ENCODE assay signal across 8 cellular contexts in genomic region chr13:30395192-30396158, GRCh38. TPM values are rescaled to one million over a fixed set of nuclear protein-coding genes. Genes with fewer than 3 reads are reported as not detected.
A peak's percentile ranks its signal among the peaks of the same experiment; 100 is the strongest.
DNase-seq lines count a peak whose midpoint lies in the region; ATAC-seq, FAIRE-seq and TF ChIP-seq lines count a peak whose summit lies in the region.

No MANE protein-coding gene starts in this region.

- H3K9me3 Mint-ChIP-seq in chondrocyte (ENCODE audit: low read depth) = no peaks in the 10 kb centered on the region

- H3K79me2 ChIP-seq in keratinocyte (ENCODE audit: control insufficient read depth, insufficient read depth, low read length) = no peaks in the 10 kb centered on the region

- DNase-seq in activated gamma-delta T cell treated with Interleukin-2 at 50 U/mL for 16 hours = peak; percentile 59
- DNase-seq in activated gamma-delta T cell (lab: John Stamatoyannopoulos, UW) = no peak
- DNase-seq in NCI-H2171 treated with DMSO at 0.1 percent for 48 hours (lab: John Stamatoyannopoulos, UW) = peak; percentile 72
- DNase-seq in WERI-Rb-1 = peak; percentile 69
- DNase-seq in chondrocyte (ENCODE audit: low spot score) = no peak
- DNase-seq in keratinocyte (ENCODE audit: low read depth, low spot score) = peak; percentile 83
- DNase-seq in spleen = peak; percentile 97

- FAIRE-seq in keratinocyte (lab: Jason Lieb, UNC) = peak; percentile 87

- TF ChIP-seq POLR2A in spleen (IDR thresholded peaks at IDR 0.05) = peak in 1 of 3 donors; percentile 33

- H3K4me2 ChIP-seq in keratinocyte (ENCODE audit: control insufficient read depth, extremely low read depth, insufficient read depth, low read depth, low read length) = peak overlapping the region; percentile 91

- 2 to 9% (median 4%) methylated on average over 19 of the region's 19 CpGs for WGBS in spleen, 5 donors

- H4K20me1 ChIP-seq in keratinocyte (ENCODE audit: control insufficient read depth, extremely low read depth, insufficient read depth, low read length) = no peaks in the 10 kb centered on the region

- H3K9me1 ChIP-seq in keratinocyte (ENCODE audit: control insufficient read depth, extremely low read depth, insufficient read depth, low read length) = no peaks in the 10 kb centered on the region

- H3K4me3 ChIP-seq in WERI-Rb-1 (ENCODE audit: low read depth, low read length) (peak overlapping the region; percentile 52), keratinocyte (ENCODE audit: control insufficient read depth in 2 of 3, extremely low read depth in 1 of 3, insufficient read depth in 2 of 3, low read depth in 1 of 3, low read length in 3 of 3) (peak overlapping the region; percentile 42 to 79 (median 61)), spleen (peak overlapping the region; percentile 18 to 70 (median 48))

- H3K36me3 ChIP-seq in WERI-Rb-1 (no peaks in the 10 kb centered on the region), keratinocyte (ENCODE audit: control insufficient read depth in 2 of 2, extremely low read depth in 1 of 2, insufficient read depth in 2 of 2, low read length in 2 of 2) (no peaks in the 10 kb centered on the region), spleen (no peaks in the 10 kb centered on the region)

- H3K27ac Mint-ChIP-seq in chondrocyte (ENCODE audit: unreplicated experiment) = peak overlapping the region; percentile 75

- H3K27me3 ChIP-seq in WERI-Rb-1 (ENCODE audit: insufficient read depth, low read depth, severe bottlenecking) (no peaks in the 10 kb centered on the region), keratinocyte (ENCODE audit: control insufficient read depth, extremely low read depth, insufficient read depth, low read length) (no peaks in the 10 kb centered on the region), spleen (replicated peaks in 1 of 7) (no peaks in the 10 kb centered on the region)

- no peaks in the 10 kb centered on the region for H3K9me3 ChIP-seq in WERI-Rb-1 (ENCODE audit: severe bottlenecking)
- H3K9me3 ChIP-seq in keratinocyte (ENCODE audit: control insufficient read depth, low read depth, low read length) = no peaks in the 10 kb centered on the region
- no peaks in the 10 kb centered on the region for H3K9me3 ChIP-seq in spleen

- TF ChIP-seq CTCF in WERI-Rb-1 (IDR thresholded peaks at IDR 0.05; ENCODE audit: low read depth, low read length) (no peak), chondrocyte (IDR thresholded peaks at IDR 0.05) (no peak), keratinocyte (optimal IDR thresholded peaks at IDR 0.05 in 1 of 3, IDR thresholded peaks at IDR 0.05 in 1 of 3, conservative IDR thresholded peaks at IDR 0.05 in 1 of 3; ENCODE audit: extremely low read depth in 1 of 3, insufficient read depth in 2 of 3, low read length in 3 of 3) (no peak), spleen (IDR thresholded peaks at IDR 0.05 in 8 of 11, conservative IDR thresholded peaks at IDR 0.05 in 3 of 11) (peak in 2 of 11 experiments; percentile 2 to 7)

- intact Hi-C loops in spleen (cut with DNase I; ENCODE audit: low total_unique reads) = no loop called here

- H2AFZ ChIP-seq in keratinocyte (ENCODE audit: control insufficient read depth, low read length) = peak overlapping the region; percentile 90

- no peaks in the 10 kb centered on the region for H3K27me3 Mint-ChIP-seq in chondrocyte (ENCODE audit: low read depth)

- H3K9ac ChIP-seq in keratinocyte (ENCODE audit: control insufficient read depth, extremely low read depth, insufficient read depth, low read length) = peak overlapping the region; percentile 85

- H3K27ac ChIP-seq in WERI-Rb-1 (peak overlapping the region; percentile 26), keratinocyte (ENCODE audit: control insufficient read depth, insufficient read depth, low read length) (peak overlapping the region; percentile 88), spleen (peak overlapping the region; percentile 75 to 96 (median 94))

- H3K4me3 Mint-ChIP-seq in chondrocyte (ENCODE audit: unreplicated experiment) = peak overlapping the region; percentile 72

- dilution Hi-C loops in keratinocyte (cut with MboI; ENCODE audit: extremely low pct_ligation_motif_present, low sequenced_read_pairs) = no loop called here

- H3K4me1 ChIP-seq in keratinocyte (ENCODE audit: control insufficient read depth, extremely low read depth, insufficient read depth, low read length) (peaks cover 7% of the 10 kb centered on the region), spleen (peaks cover 3 to 31% (median 12%) of the 10 kb centered on the region in 6 donors)

- H3K36me3 Mint-ChIP-seq in chondrocyte (ENCODE audit: low read depth) = no peaks in the 10 kb centered on the region

- peaks cover 13% of the 10 kb centered on the region for H3K4me1 Mint-ChIP-seq in chondrocyte (ENCODE audit: low read depth)

- ATAC-seq in HG03039 (IDR thresholded peaks at IDR 0.05; ENCODE audit: unreplicated experiment) = peak; percentile 53

RNA-seq across cellular contexts. Expression of gene UBE2L5, which starts 26.8 kb away (rescaled TPM):
- total RNA-seq in chondrocyte (not detected in 3 replicates), spleen (not detected)
- polyA plus RNA-seq in keratinocyte (0.26 to 0.38 TPM in 2 of 3 replicates, not detected in the other), spleen (under 1 TPM in 1 of 3 donors, not detected in 2; 0.05 TPM)
- polyA plus RNA-seq in keratinocyte (2011; ENCODE audit: low read depth) = not detected
- 0.22 and 0.30 TPM in 2 replicates for polyA plus RNA-seq in keratinocyte (2011; cell fraction: cytosol; rRNA removed)
- polyA plus RNA-seq in keratinocyte (2011; cell fraction: nucleus; rRNA removed) = not detected in 2 replicates
- 0.34 TPM in 1 of 2 replicates, not detected in the other for polyA plus RNA-seq in keratinocyte (2012; ENCODE audit: low replicate concordance)
- not detected in 3 replicates for polyA minus RNA-seq in keratinocyte
- not detected for polyA minus RNA-seq in keratinocyte (2011; cell fraction: cytosol; rRNA and poly(A)+ RNA removed)
- not detected in 2 replicates for polyA minus RNA-seq in keratinocyte (2011; cell fraction: nucleus; rRNA and poly(A)+ RNA removed)

Comparison
In these comparisons a context has a peak if more than half of its experiments do, and no peak if none do; other contexts are left out.
1. DNase-seq: peak in activated gamma-delta T cell treated with Interleukin-2 at 50 U/mL for 16 hours (single experiment), NCI-H2171 treated with DMSO at 0.1 percent for 48 hours (single experiment), WERI-Rb-1 (single experiment), keratinocyte (single experiment) and spleen (single experiment); none in activated gamma-delta T cell (single experiment) and chondrocyte (single experiment).
2. H3K27ac ChIP-seq: peak in every context shown above with its lines; median percentile 94 in spleen; 88 in keratinocyte; 26 in WERI-Rb-1.
3. Peak in every context shown above with its lines, with median percentiles within 50 percentile points of each other: H3K4me3 ChIP-seq.